In the genomic region with DNA sequence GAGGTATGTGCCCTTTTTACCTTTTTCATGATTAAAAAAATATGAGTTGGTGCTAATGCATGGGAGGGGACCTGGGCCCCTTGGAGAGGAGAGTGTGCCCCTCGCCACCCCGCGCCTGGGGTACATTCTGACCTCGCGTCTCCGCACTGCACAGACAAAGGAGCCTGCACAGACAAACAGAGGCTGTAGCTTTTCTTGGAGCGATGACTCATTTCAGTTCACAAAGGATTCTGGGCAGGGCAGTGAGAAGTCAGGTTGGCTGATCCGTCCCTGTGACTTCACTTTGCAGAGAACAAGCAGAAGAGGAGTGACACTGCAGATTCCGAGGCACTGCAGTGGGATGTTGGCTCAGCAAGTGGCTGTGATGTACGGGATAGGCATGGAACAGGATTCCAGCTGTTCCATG, we compare ENCODE assay signal across 7 cellular contexts.
A peak's percentile ranks its signal among the peaks of the same experiment; 100 is the strongest.
DNase-seq lines count a peak whose midpoint lies in the region; ATAC-seq and TF ChIP-seq lines count a peak whose summit lies in the region.

No MANE protein-coding gene starts in this region.

- H3K4me1 ChIP-seq in SJSA1 (replicated peaks) = peaks cover 17% of the 10 kb centered on the region
- H3K4me1 ChIP-seq in naive thymus-derived CD4-positive, alpha-beta T cell (ENCODE audit: control insufficient read depth in 2 of 2, insufficient read depth in 2 of 2, low read length in 2 of 2) = no peaks in the 10 kb centered on the region

- intact Hi-C loops in naive thymus-derived CD4-positive, alpha-beta T cell (cut with micrococcal nuclease) = no loop called here

- DNase-seq in HPDE6-E6E7 (ENCODE audit: extremely low spot score) = peak; percentile 79
- DNase-seq in SJSA1 (ENCODE audit: low read depth in 1 of 2, low spot score in 2 of 2) = peak; percentile 76 to 80
- peak; percentile 18 to 69 for DNase-seq in foreskin fibroblast
- DNase-seq in naive thymus-derived CD4-positive, alpha-beta T cell = no peak
- no peak for DNase-seq in erythroblast (lab: John Stamatoyannopoulos, UW)
- DNase-seq in NCI-H524 (lab: John Stamatoyannopoulos, UW) = no peak
- DNase-seq in activated naive CD4-positive, alpha-beta T cell (lab: John Stamatoyannopoulos, UW) = no peak

- CTCF ChIA-PET in naive thymus-derived CD4-positive, alpha-beta T cell (lab: Charles Lee) = no interaction called here

- no peaks in the 10 kb centered on the region for H3K36me3 Mint-ChIP-seq in naive thymus-derived CD4-positive, alpha-beta T cell

- ATAC-seq in naive thymus-derived CD4-positive, alpha-beta T cell = peak; percentile 71

- H3K27me3 ChIP-seq in SJSA1 (replicated peaks) = no peaks in the 10 kb centered on the region
- H3K27me3 ChIP-seq in naive thymus-derived CD4-positive, alpha-beta T cell (ENCODE audit: control insufficient read depth in 2 of 2, insufficient read depth in 2 of 2, low read length in 2 of 2) = no peaks in the 10 kb centered on the region

- H3K4me1 Mint-ChIP-seq in naive thymus-derived CD4-positive, alpha-beta T cell = no peaks in the 10 kb centered on the region

- no peak overlapping the region for H3K27ac ChIP-seq in SJSA1
- no peak overlapping the region for H3K27ac ChIP-seq in naive thymus-derived CD4-positive, alpha-beta T cell (ENCODE audit: low read depth, low read length)

- H3K4me3 ChIP-seq in SJSA1 = peak overlapping the region; percentile 24
- peak overlapping the region; percentile 24 to 57 for H3K4me3 ChIP-seq in foreskin fibroblast (ENCODE audit: low read depth in 1 of 2, low read length in 2 of 2)
- H3K4me3 ChIP-seq in naive thymus-derived CD4-positive, alpha-beta T cell (ENCODE audit: low read length) = no peak overlapping the region

- no peaks in the 10 kb centered on the region for H3K9me3 ChIP-seq in SJSA1 (replicated peaks)
- no peaks in the 10 kb centered on the region for H3K9me3 ChIP-seq in naive thymus-derived CD4-positive, alpha-beta T cell (ENCODE audit: control insufficient read depth in 2 of 3, low read length in 3 of 3)

- TF ChIP-seq CTCF in foreskin fibroblast (IDR thresholded peaks at IDR 0.05; ENCODE audit: low read depth, low read length) = no peak

- peaks cover 0 to 5% (median 0%) of the 10 kb centered on the region in 11 donors for H3K9me3 Mint-ChIP-seq in naive thymus-derived CD4-positive, alpha-beta T cell

- peaks cover 0 to 16% (median 13%) of the 10 kb centered on the region in 5 donors for H3K27me3 Mint-ChIP-seq in naive thymus-derived CD4-positive, alpha-beta T cell

- no peak overlapping the region for H3K27ac Mint-ChIP-seq in naive thymus-derived CD4-positive, alpha-beta T cell

- H3K4me3 Mint-ChIP-seq in naive thymus-derived CD4-positive, alpha-beta T cell = peak overlapping the region in 1 of 10 donors; percentile 10

- no peak for TF ChIP-seq POLR2A in erythroblast (IDR thresholded peaks at IDR 0.05; ENCODE audit: low read length)

- POLR2A ChIA-PET in naive thymus-derived CD4-positive, alpha-beta T cell (lab: Charles Lee) = no interaction called here

- no peaks in the 10 kb centered on the region for H3K36me3 ChIP-seq in SJSA1
- no peaks in the 10 kb centered on the region for H3K36me3 ChIP-seq in naive thymus-derived CD4-positive, alpha-beta T cell (ENCODE audit: control insufficient read depth in 2 of 3, insufficient read depth in 3 of 3, low read length in 3 of 3)

Comparison
In these comparisons a context has a peak if more than half of its experiments do, and no peak if none do; other contexts are left out.
1. DNase-seq: peak in HPDE6-E6E7 (single experiment), SJSA1 (2 of 2) and foreskin fibroblast (2 of 2); none in naive thymus-derived CD4-positive, alpha-beta T cell (0 of 9), erythroblast (0 of 2), NCI-H524 (0 of 2) and activated naive CD4-positive, alpha-beta T cell (0 of 4).